ENCODE assay signal across 20 cellular contexts in genomic region chr3:50665603-50666115, GRCh38. TPM values are rescaled to one million over a fixed set of nuclear protein-coding genes. Genes with fewer than 3 reads are reported as not detected.
DNase-seq lines count a peak whose midpoint lies in the region; ATAC-seq and TF ChIP-seq lines count a peak whose summit lies in the region.
"Had no signal": no experiment of that assay in that cellular context is flagged by ENCODE, and none has a peak within 500 bp of the region (broad histone marks: within the 10 kb centered on the region; RNA-seq: fewer than 3 reads in every experiment).

No MANE protein-coding gene starts in this region.

- no peaks in the 10 kb centered on the region for H4K20me1 ChIP-seq in Loucy (ENCODE audit: insufficient read depth, low read length, poor library complexity, severe bottlenecking)

- no peak overlapping the region for H3K4me3 Mint-ChIP-seq in activated CD4-positive, alpha-beta memory T cell treated with anti-CD3 and anti-CD28 coated beads, Interleukin-2, amount 10 ng/mL, durations not matched to agents 7 days and 5 days

- POLR2A ChIA-PET in activated CD4-positive, alpha-beta memory T cell treated with anti-CD3 and anti-CD28 coated beads, Interleukin-2, amount 10 ng/mL, durations not matched to agents 7 days and 5 days (lab: Charles Lee) = no interaction called here

- no peak overlapping the region for H3K27ac Mint-ChIP-seq in activated CD4-positive, alpha-beta memory T cell treated with anti-CD3 and anti-CD28 coated beads, Interleukin-2, amount 10 ng/mL, durations not matched to agents 7 days and 5 days

- ATAC-seq in left lung = peak; percentile 36
- no peak for ATAC-seq in Right ventricle myocardium superior (ENCODE audit: poor library complexity)

- CTCF ChIA-PET in activated CD4-positive, alpha-beta memory T cell treated with anti-CD3 and anti-CD28 coated beads, Interleukin-2, amount 10 ng/mL, durations not matched to agents 7 days and 5 days (lab: Charles Lee) = interaction anchor here (0.6 to 0.9 kb wide), 3 partner anchors 10 to 50 kb away, joined by 3 read pairs; no protein-coding TSS in a partner anchor

- no peaks in the 10 kb centered on the region for H3K36me3 Mint-ChIP-seq in activated CD4-positive, alpha-beta memory T cell treated with anti-CD3 and anti-CD28 coated beads, Interleukin-2, amount 10 ng/mL, durations not matched to agents 7 days and 5 days (ENCODE audit: low read depth)

- H3K36me3 ChIP-seq in Loucy (ENCODE audit: insufficient read depth, low read length) (no peaks in the 10 kb centered on the region), left lung (no peaks in the 10 kb centered on the region), H7 (replicated peaks; ENCODE audit: control insufficient read depth, insufficient read depth, low read length) (no peaks in the 10 kb centered on the region)
- H3K36me3 ChIP-seq: HAP-1, stomach, upper lobe of left lung had no signal

- peaks cover 12% of the 10 kb centered on the region for H3K27me3 Mint-ChIP-seq in activated CD4-positive, alpha-beta memory T cell treated with anti-CD3 and anti-CD28 coated beads, Interleukin-2, amount 10 ng/mL, durations not matched to agents 7 days and 5 days

- no peaks in the 10 kb centered on the region for H3K9me2 ChIP-seq in Loucy (replicated peaks; ENCODE audit: low read depth, low read length)

- intact Hi-C loops in left lung (cut with DNase I) = no loop called here
- intact Hi-C loops in Right ventricle myocardium superior (cut with DNase I) = no loop called here

- H3K9me3 ChIP-seq in Loucy (ENCODE audit: insufficient read depth, low read depth, low read length) (no peaks in the 10 kb centered on the region), left lung (no peaks in the 10 kb centered on the region)
- H3K9me3 ChIP-seq: HAP-1, stomach, upper lobe of left lung had no signal

- H2AFZ ChIP-seq in Loucy (ENCODE audit: low read length) = peak overlapping the region; percentile 10; the same call in 1 of the 2 replicates

- no peaks in the 10 kb centered on the region for H3K9me3 Mint-ChIP-seq in activated CD4-positive, alpha-beta memory T cell treated with anti-CD3 and anti-CD28 coated beads, Interleukin-2, amount 10 ng/mL, durations not matched to agents 7 days and 5 days

- H3K4me3 ChIP-seq in Loucy (ENCODE audit: low read length, poor library complexity, severe bottlenecking) = no peak overlapping the region
- no peak overlapping the region for H3K4me3 ChIP-seq in left lung
- no peak overlapping the region for H3K4me3 ChIP-seq in H7 (ENCODE audit: insufficient read depth, low read depth, low read length)
- H3K4me3 ChIP-seq: HAP-1, stomach, upper lobe of left lung had no signal

- H3K4me1 ChIP-seq in Loucy (ENCODE audit: insufficient read depth, low read length, poor library complexity, severe bottlenecking) (peaks cover 7% of the 10 kb centered on the region), left lung (peaks cover 4 to 16% of the 10 kb centered on the region in 2 donors)
- H3K4me1 ChIP-seq: HAP-1, stomach had no signal

- H3F3A ChIP-seq in Loucy (ENCODE audit: low read depth) = no peaks in the 10 kb centered on the region

- DNase-seq in SIG-M5 treated with dmso at 0.1 percent for 504 hours (lab: John Stamatoyannopoulos, UW; ENCODE audit: unreplicated experiment) (peak; percentile 44), SIG-M5 (lab: John Stamatoyannopoulos, UW) (no peak), left lung (no peak), Right ventricle myocardium superior (no peak), NCI-H748 treated with DMSO at 0.1 percent for 48 hours (lab: John Stamatoyannopoulos, UW) (no peak), H7 (no peak)
- DNase-seq in activated CD4-positive, alpha-beta memory T cell treated with anti-CD3 and anti-CD28 coated beads, Interleukin-2, amount 10 ng/mL, durations not matched to agents 7 days and 5 days = peak; percentile 14
- DNase-seq: 8988T; activated naive CD4-positive, alpha-beta T cell; C1 segment of cervical spinal cord; Karpas-422; midbrain; NCI-H146; NCI-H226; SHP77; stomach; T1000; upper lobe of left lung had no signal

- no peak overlapping the region for H3K9ac ChIP-seq in Loucy (ENCODE audit: low read depth, low read length, poor library complexity, severe bottlenecking)

- H3K4me1 Mint-ChIP-seq in activated CD4-positive, alpha-beta memory T cell treated with anti-CD3 and anti-CD28 coated beads, Interleukin-2, amount 10 ng/mL, durations not matched to agents 7 days and 5 days = peaks cover 9% of the 10 kb centered on the region

- H3K4me2 ChIP-seq in Loucy (ENCODE audit: low read depth, low read length, poor library complexity, severe bottlenecking) = no peak overlapping the region

- no peaks in the 10 kb centered on the region for H3K79me2 ChIP-seq in Loucy (ENCODE audit: insufficient read depth, low read length)

- H3K27ac ChIP-seq in left lung = no peak overlapping the region
- H3K27ac ChIP-seq: stomach, upper lobe of left lung had no signal

- H3K27me3 ChIP-seq in Loucy (ENCODE audit: insufficient read depth, low read length, poor library complexity, severe bottlenecking) = no peaks in the 10 kb centered on the region
- no peaks in the 10 kb centered on the region for H3K27me3 ChIP-seq in left lung
- H3K27me3 ChIP-seq in H7 (ENCODE audit: control insufficient read depth, insufficient read depth, low read length) = no peaks in the 10 kb centered on the region
- H3K27me3 ChIP-seq: stomach, upper lobe of left lung had no signal

- TF ChIP-seq CTCF in Loucy (conservative IDR thresholded peaks at IDR 0.05; ENCODE audit: low read length) (no peak), left lung (IDR thresholded peaks at IDR 0.05) (no peak)

RNA-seq across cellular contexts. Expression of gene DOCK3, which starts 9.1 kb away (rescaled TPM):
- total RNA-seq in activated CD4-positive, alpha-beta memory T cell treated with anti-CD3 and anti-CD28 coated beads, Interleukin-2, amount 10 ng/mL, durations not matched to agents 7 days and 5 days = 1 to 10 TPM; 1.6 to 1.7 TPM
- total RNA-seq in left lung = 1 to 10 TPM in 1 of 2 donors, under 1 TPM in 1; 0.34 to 1.4 TPM
- 3.6 TPM for total RNA-seq in Right ventricle myocardium superior
- 2.0 and 3.2 TPM in 2 replicates for total RNA-seq in H7 (2014; rRNA removed; shearing (Covaris generic))

RNA-seq across cellular contexts. Expression of gene MAPKAPK3, which starts 48.7 kb away (rescaled TPM):
- 100 to 1,000 TPM; 146 to 157 TPM for total RNA-seq in activated CD4-positive, alpha-beta memory T cell treated with anti-CD3 and anti-CD28 coated beads, Interleukin-2, amount 10 ng/mL, durations not matched to agents 7 days and 5 days
- total RNA-seq in left lung (100 to 1,000 TPM in 1 of 2 donors, 10 to 100 TPM in 1; 98.6 to 118 TPM), Right ventricle myocardium superior (430 TPM)
- total RNA-seq in H7 (2014; rRNA removed; shearing (Covaris generic)) = 72.5 and 73.1 TPM in 2 replicates

RNA-seq across cellular contexts. Expression of gene CISH, which starts 54.1 kb away (rescaled TPM):
- total RNA-seq in activated CD4-positive, alpha-beta memory T cell treated with anti-CD3 and anti-CD28 coated beads, Interleukin-2, amount 10 ng/mL, durations not matched to agents 7 days and 5 days = 100 to 1,000 TPM; 328 to 335 TPM
- total RNA-seq in left lung (10 to 100 TPM; 42.5 to 55.2 TPM), Right ventricle myocardium superior (8.0 TPM)
- 0.96 and 1.6 TPM in 2 replicates for total RNA-seq in H7 (2014; rRNA removed; shearing (Covaris generic))

Comparison
In these comparisons a context has a peak if more than half of its experiments do, and no peak if none do; other contexts are left out.
1. DNase-seq: peak in SIG-M5 treated with dmso at 0.1 percent for 504 hours (single experiment) and activated CD4-positive, alpha-beta memory T cell treated with anti-CD3 and anti-CD28 coated beads, Interleukin-2, amount 10 ng/mL, durations not matched to agents 7 days and 5 days (single experiment); none in SIG-M5 (single experiment), left lung (0 of 2), Right ventricle myocardium superior (single experiment), NCI-H748 treated with DMSO at 0.1 percent for 48 hours (single experiment) and H7 (single experiment).
2. RNA of gene CISH, which starts 54.1 kb away (total RNA-seq): 328 to 335 TPM in activated CD4-positive, alpha-beta memory T cell treated with anti-CD3 and anti-CD28 coated beads, Interleukin-2, amount 10 ng/mL, durations not matched to agents 7 days and 5 days; 42.5 to 55.2 TPM in left lung, 8.0 TPM in Right ventricle myocardium superior (single experiment) and 0.96 to 1.6 TPM in H7; every median in the first group is over 4 times any median in the second.